Comparison of ENCODE assay signal across 19 cellular contexts in genomic region chr11:94106699-94107098, GRCh38. TPM values are rescaled to one million over a fixed set of nuclear protein-coding genes. Genes with fewer than 3 reads are reported as not detected.
DNase-seq lines count a peak whose midpoint lies in the region; ATAC-seq, FAIRE-seq and TF ChIP-seq lines count a peak whose summit lies in the region.
"Had no signal": no experiment of that assay in that cellular context is flagged by ENCODE, and none has a peak within 500 bp of the region (broad histone marks: within the 10 kb centered on the region; RNA-seq: fewer than 3 reads in every experiment).

No MANE protein-coding gene starts in this region.

- TF ChIP-seq POLR2A in H1 (IDR thresholded peaks at IDR 0.05; ENCODE audit: control extremely low read depth in 1 of 2, low read depth in 2 of 2, low read length in 2 of 2): no peak

- H3K23ac ChIP-seq in H1 (ENCODE audit: insufficient read length): no peak overlapping the region

- FAIRE-seq in H1 (lab: Jason Lieb, UNC) (no peak), small intestine (lab: Jason Lieb, UNC) (no peak)
- FAIRE-seq: A549, D721Med, G401.6, GM12891 had no signal

- H3K18ac ChIP-seq in H1 (ENCODE audit: extremely low read depth, low read length): no peak overlapping the region

- no peak overlapping the region for H3K27ac ChIP-seq in H1 (ENCODE audit: low read depth, low read length)
- H3K27ac ChIP-seq in heart right ventricle: peak overlapping the region in 9 of 10 donors; percentile 46 to 67 (median 60)
- H3K27ac ChIP-seq in small intestine (ENCODE audit: low read depth in 1 of 2, low read length in 1 of 2): no peak overlapping the region
- H3K27ac ChIP-seq: A549 had no signal

- H3K9me3 ChIP-seq in adipocyte (ENCODE audit: control insufficient read depth, low read length): no peaks in the 10 kb centered on the region
- H3K9me3 ChIP-seq in H1 (ENCODE audit: insufficient read depth in 2 of 2, low read depth in 1 of 2, low read length in 1 of 2): no peaks in the 10 kb centered on the region; a peak in 1 of 4 replicates
- peaks cover 0 to 14% (median 0%) of the 10 kb centered on the region in 11 donors for H3K9me3 ChIP-seq in heart right ventricle
- H3K9me3 ChIP-seq in small intestine (ENCODE audit: control insufficient read depth, low read depth): no peaks in the 10 kb centered on the region
- H3K9me3 ChIP-seq: A549, BE2C had no signal

- H2BK12ac ChIP-seq in H1 (ENCODE audit: low read depth, low read length): no peak overlapping the region

- TF ChIP-seq CTCF in H1 (IDR thresholded peaks at IDR 0.05; ENCODE audit: control extremely low read depth in 1 of 3, insufficient read depth in 1 of 3, low read depth in 1 of 3, low read length in 3 of 3): no peak
- TF ChIP-seq CTCF in heart right ventricle (IDR thresholded peaks at IDR 0.05): no peak
- no peak for TF ChIP-seq CTCF in natural killer cell (IDR thresholded peaks at IDR 0.05)

- H2AK5ac ChIP-seq in H1 (ENCODE audit: low read depth, low read length): no peak overlapping the region

- peak overlapping the region; percentile 9 for H3K4me3 ChIP-seq in adipocyte (ENCODE audit: low read length)
- no peak overlapping the region for H3K4me3 ChIP-seq in H1 (ENCODE audit: extremely low read depth in 1 of 4, insufficient read depth in 2 of 4, low read depth in 3 of 4, low read length in 4 of 4)
- H3K4me3 ChIP-seq in heart right ventricle: no peak overlapping the region
- H3K4me3 ChIP-seq in small intestine (ENCODE audit: low read depth in 1 of 2, low read length in 2 of 2): no peak overlapping the region
- H3K4me3 ChIP-seq: A549, GM23338 had no signal

- POLR2A ChIA-PET in H1 (lab: Charles Lee; ENCODE audit: partially characterized antibody): no interaction called here

- H3K56ac ChIP-seq in H1 (replicated peaks; ENCODE audit: insufficient read length, low read depth, low read length): no peak overlapping the region

- H2BK120ac ChIP-seq in H1 (replicated peaks; ENCODE audit: low read depth, low read length): peak overlapping the region; percentile 10

- H3K4me1 Mint-ChIP-seq in natural killer cell: no peaks in the 10 kb centered on the region
- H3K4me1 Mint-ChIP-seq: CD14-positive monocyte had no signal

- no peak overlapping the region for H4K91ac ChIP-seq in H1 (replicated peaks; ENCODE audit: insufficient read length, low read length)

- no peaks in the 10 kb centered on the region for H4K20me1 ChIP-seq in H1 (replicated peaks in 1 of 2; ENCODE audit: control insufficient read depth in 1 of 2, insufficient read depth in 2 of 2, low read length in 2 of 2)

- WGBS in H1 (ENCODE audit: extremely low coverage in 1 of 2, insufficient coverage in 1 of 2, insufficient read length in 1 of 2, insufficient replicate concordance in 2 of 2, low coverage in 1 of 2, low lambda C conversion rate in 2 of 2, missing lambda C conversion rate in 1 of 2), 2 experiments: 99% methylated on average over 4 of the region's 4 CpGs; no CpG with 5 or more reads in 1 of the 2 experiments
- 76 to 91% methylated on average over 4 of the region's 4 CpGs for WGBS in heart right ventricle, 2 donors
- 76 to 90% (median 80%) methylated on average over 4 of the region's 4 CpGs for WGBS in small intestine, 3 donors

- H3K23me2 ChIP-seq in H1 (ENCODE audit: low read depth, low read length): no peaks in the 10 kb centered on the region

- H3K36me3 Mint-ChIP-seq in natural killer cell: no peaks in the 10 kb centered on the region
- H3K36me3 Mint-ChIP-seq: CD14-positive monocyte; CD8-positive, alpha-beta T cell had no signal

- H3K9ac ChIP-seq in adipocyte (ENCODE audit: low read length): no peak overlapping the region
- H3K9ac ChIP-seq in H1 (replicated peaks in 1 of 4; ENCODE audit: extremely low read depth in 1 of 4, low read depth in 3 of 4, low read length in 3 of 4): no peak overlapping the region

- no peak overlapping the region for H3K4me3 Mint-ChIP-seq in natural killer cell
- H3K4me3 Mint-ChIP-seq: CD14-positive monocyte; CD8-positive, alpha-beta T cell; GM23338; H9 had no signal

- no peak overlapping the region for H2BK15ac ChIP-seq in H1 (ENCODE audit: low read length)

- H3K4me1 ChIP-seq in adipocyte (ENCODE audit: control insufficient read depth, insufficient read depth, low read length): peaks cover 9% of the 10 kb centered on the region
- H3K4me1 ChIP-seq in H1 (replicated peaks in 1 of 4; ENCODE audit: control insufficient read depth in 3 of 4, insufficient read depth in 4 of 4, low read length in 3 of 4): peaks cover 0 to 3% (median 0%) of the 10 kb centered on the region in 4 experiments; a peak in 2 of 7 replicates
- peaks cover 0 to 7% (median 0%) of the 10 kb centered on the region in 9 donors for H3K4me1 ChIP-seq in heart right ventricle
- peaks cover 0 to 6% of the 10 kb centered on the region in 2 donors for H3K4me1 ChIP-seq in small intestine (ENCODE audit: control insufficient read depth in 2 of 2, insufficient read depth in 1 of 2, low read depth in 1 of 2, low read length in 1 of 2)
- H3K4me1 ChIP-seq: A549, BE2C had no signal

- H2AFZ ChIP-seq in H1 (ENCODE audit: low read length): no peak overlapping the region
- H2AFZ ChIP-seq: GM23338 had no signal

- H3K79me2 ChIP-seq in H1 (ENCODE audit: control insufficient read depth in 1 of 2, insufficient read depth in 2 of 2, low read length in 2 of 2): no peaks in the 10 kb centered on the region

- no peak overlapping the region for H3K4me2 ChIP-seq in H1 (ENCODE audit: insufficient read depth in 1 of 2, low read depth in 2 of 2, low read length in 2 of 2)
- H3K4me2 ChIP-seq: A549, GM23338 had no signal

- no peak overlapping the region for H2BK5ac ChIP-seq in H1 (ENCODE audit: low read depth, low read length)

- H3K79me1 ChIP-seq in H1 (ENCODE audit: low read depth, low read length): no peaks in the 10 kb centered on the region

- no peak overlapping the region for H4K5ac ChIP-seq in H1 (ENCODE audit: insufficient read length, low read depth, low read length)

- H3K9me3 Mint-ChIP-seq in natural killer cell: peaks cover 2 to 3% of the 10 kb centered on the region in 2 donors
- H3K9me3 Mint-ChIP-seq: CD8-positive, alpha-beta T cell had no signal

- no peak overlapping the region for H3K14ac ChIP-seq in H1 (ENCODE audit: insufficient read length)

- TF ChIP-seq EP300 in H1 (IDR thresholded peaks at IDR 0.05; ENCODE audit: borderline replicate concordance in 1 of 2, low read depth in 2 of 2, low read length in 2 of 2): no peak

- DNase-seq in adipocyte (ENCODE audit: low read depth): no peak
- no peak for DNase-seq in H1 (ENCODE audit: low read depth in 1 of 2, low spot score in 2 of 2)
- DNase-seq in heart right ventricle: peak in 1 of 2 donors; percentile 36
- peak; percentile 27 for DNase-seq in small intestine
- DNase-seq in natural killer cell: no peak
- DNase-seq in epidermal melanocyte (ENCODE audit: insufficient read length, low spot score): no peak
- DNase-seq: BE2C; CD8-positive, alpha-beta T cell; COR-L47; DMS153; DMS79 treated with DMSO at 0.1 percent for 48 hours; EL; H9 had no signal

- no peaks in the 10 kb centered on the region for H3K36me3 ChIP-seq in adipocyte (ENCODE audit: control insufficient read depth, insufficient read depth, low read length, severe bottlenecking)
- 0 out of 8 replicates have a peak, but pooled peaks cover 0 to 2% (median 0%) of the 10 kb centered on the region in 4 experiments for H3K36me3 ChIP-seq in H1 (ENCODE audit: control insufficient read depth in 2 of 4, insufficient read depth in 4 of 4, low read length in 3 of 4)
- H3K36me3 ChIP-seq in heart right ventricle: no peaks in the 10 kb centered on the region
- H3K36me3 ChIP-seq in small intestine (ENCODE audit: control insufficient read depth in 2 of 2, insufficient read depth in 2 of 2, low read length in 2 of 2): no peaks in the 10 kb centered on the region
- H3K36me3 ChIP-seq: BE2C had no signal

- no peak for TF ChIP-seq RAD21 in H1 (IDR thresholded peaks at IDR 0.05 in 1 of 2, conservative IDR thresholded peaks at IDR 0.05 in 1 of 2; ENCODE audit: low read depth in 2 of 2, low read length in 2 of 2)

- H2BK20ac ChIP-seq in H1 (ENCODE audit: low read length): no peak overlapping the region

- H3K27me3 ChIP-seq in adipocyte (replicated peaks; ENCODE audit: control insufficient read depth, insufficient read depth, low read length) (no peaks in the 10 kb centered on the region), H1 (replicated peaks in 1 of 4; ENCODE audit: control insufficient read depth in 3 of 4, extremely low read depth in 1 of 4, insufficient read depth in 3 of 4, low read length in 3 of 4) (no peaks in the 10 kb centered on the region), heart right ventricle (no peaks in the 10 kb centered on the region), small intestine (ENCODE audit: control insufficient read depth in 2 of 2, insufficient read depth in 2 of 2, low read length in 2 of 2) (no peaks in the 10 kb centered on the region)
- H3K27me3 ChIP-seq: BE2C had no signal

- H3K27ac Mint-ChIP-seq in natural killer cell: no peak overlapping the region
- H3K27ac Mint-ChIP-seq: CD14-positive monocyte; CD8-positive, alpha-beta T cell; GM23338; H9 had no signal

- H4K8ac ChIP-seq in H1 (ENCODE audit: extremely low read depth, insufficient read depth, low read length): no peak overlapping the region

- ATAC-seq in heart right ventricle (peak; percentile 80 to 99 (median 96)), natural killer cell (no peak)
- ATAC-seq: A549; CD8-positive, alpha-beta T cell; GM23338 had no signal

- H3K4ac ChIP-seq in H1 (replicated peaks; ENCODE audit: insufficient read length, low read depth, low read length): no peak overlapping the region

- CTCF ChIA-PET in H1 (lab: Charles Lee; ENCODE audit: partially characterized antibody): interaction anchor here (0.6 to 2.4 kb wide), 8 partner anchors 13 to 297 kb away, joined by 3 to 6 read pairs (median 3); no protein-coding TSS in a partner anchor

- intact Hi-C loops in heart right ventricle (cut with DNase I) (loop anchor here in 1 of 10 donors (2.0 kb wide), 1 partner anchor 22 kb away; the partner anchor contains the start of gene PANX1), natural killer cell (cut with micrococcal nuclease) (no loop called here)

- H3K27me3 Mint-ChIP-seq in natural killer cell (ENCODE audit: low read depth in 2 of 2): peaks cover 2 to 19% of the 10 kb centered on the region in 2 donors

RNA-seq across cellular contexts. Expression of gene PANX1, which starts 21.9 kb away (rescaled TPM):
- 34.5 and 35.2 TPM in 2 replicates for total RNA-seq in H1 (2021; fragmentation: NEBNext Ultra II Directional; extraction: Animal tissue kit (Norgen Biotek cat#: 25700))
- polyA plus RNA-seq in H1 (2011; rRNA removed): 15.4 and 15.9 TPM in 2 replicates
- 18.1 TPM for polyA plus RNA-seq in H1 (2011; cell fraction: cytosol; rRNA removed)
- polyA plus RNA-seq in H1 (2011; cell fraction: nucleus; rRNA removed): 18.9 TPM
- polyA plus RNA-seq in H1 (2012, experiment 1 of 2): 19.1 to 29.2 TPM (median 24.7 TPM) in 4 replicates
- polyA plus RNA-seq in H1 (2012, experiment 2 of 2): 7.6 TPM
- polyA plus RNA-seq in H1 (2013, experiment 1 of 2): 25.2 TPM
- polyA plus RNA-seq in H1 (2013, experiment 2 of 2): 29.7 TPM
- 69.0 and 96.8 TPM in 2 replicates for polyA minus RNA-seq in H1 (2011; rRNA and poly(A)+ RNA removed)
- 35.2 TPM for polyA minus RNA-seq in H1 (2011; cell fraction: cytosol; rRNA and poly(A)+ RNA removed)
- polyA minus RNA-seq in H1 (2011; cell fraction: nucleus; rRNA and poly(A)+ RNA removed): 62.2 TPM
- total RNA-seq in heart right ventricle: 10 to 100 TPM; 16.1 to 42.4 (median 22.0) TPM
- polyA plus RNA-seq in heart right ventricle: 1 to 10 TPM; 4.4 to 5.9 TPM
- polyA plus RNA-seq in small intestine: 1 to 10 TPM; 2.4 to 6.1 (median 2.9) TPM
- 10 to 100 TPM in 2 of 3 donors, 1 to 10 TPM in 1; 8.6 to 13.6 (median 13.4) TPM for total RNA-seq in natural killer cell

Comparison
In these comparisons a context has a peak if more than half of its experiments do, and no peak if none do; other contexts are left out.
1. H3K27ac ChIP-seq: peak in heart right ventricle (9 of 10); none in H1 (single experiment) and small intestine (0 of 2).
2. ATAC-seq: peak in heart right ventricle (8 of 8); none in natural killer cell (0 of 3).